1 cellular context compared by ENCODE assay signal in genomic region chr12:21819678-21820077, GRCh38.
TF ChIP-seq lines count a peak whose summit lies in the region.

No MANE protein-coding gene starts in this region.

TF ChIP-seq in GM23338, 12 proteins besides CTCF, POLR2A, EP300 and RAD21:
- TF ChIP-seq STAT1 (IDR thresholded peaks at IDR 0.05; ENCODE audit: unreplicated experiment) (no peak), EZH2 (IDR thresholded peaks at IDR 0.05; ENCODE audit: low read depth, unreplicated experiment) (no peak), POLR2AphosphoS5 (IDR thresholded peaks at IDR 0.05; ENCODE audit: low read depth) (no peak), CREB1 (CRISPR knock-in tag; IDR thresholded peaks at IDR 0.05; ENCODE audit: low read depth) (no peak), ZNF331 (CRISPR knock-in tag; IDR thresholded peaks at IDR 0.05; ENCODE audit: low read depth) (no peak), ZNF462 (CRISPR knock-in tag; IDR thresholded peaks at IDR 0.05) (no peak), ZNF114 (CRISPR knock-in tag; IDR thresholded peaks at IDR 0.05) (no peak), NANOG (IDR thresholded peaks at IDR 0.05; ENCODE audit: borderline replicate concordance) (no peak), JUNB (IDR thresholded peaks at IDR 0.05; ENCODE audit: unreplicated experiment) (no peak), ETS1 (IDR thresholded peaks at IDR 0.05) (no peak), EZH2phosphoT487 (IDR thresholded peaks at IDR 0.05; ENCODE audit: unreplicated experiment) (no peak), REST (IDR thresholded peaks at IDR 0.05; ENCODE audit: unreplicated experiment) (no peak)
